Comparison of ENCODE assay signal across 8 cellular contexts in the genomic region with DNA sequence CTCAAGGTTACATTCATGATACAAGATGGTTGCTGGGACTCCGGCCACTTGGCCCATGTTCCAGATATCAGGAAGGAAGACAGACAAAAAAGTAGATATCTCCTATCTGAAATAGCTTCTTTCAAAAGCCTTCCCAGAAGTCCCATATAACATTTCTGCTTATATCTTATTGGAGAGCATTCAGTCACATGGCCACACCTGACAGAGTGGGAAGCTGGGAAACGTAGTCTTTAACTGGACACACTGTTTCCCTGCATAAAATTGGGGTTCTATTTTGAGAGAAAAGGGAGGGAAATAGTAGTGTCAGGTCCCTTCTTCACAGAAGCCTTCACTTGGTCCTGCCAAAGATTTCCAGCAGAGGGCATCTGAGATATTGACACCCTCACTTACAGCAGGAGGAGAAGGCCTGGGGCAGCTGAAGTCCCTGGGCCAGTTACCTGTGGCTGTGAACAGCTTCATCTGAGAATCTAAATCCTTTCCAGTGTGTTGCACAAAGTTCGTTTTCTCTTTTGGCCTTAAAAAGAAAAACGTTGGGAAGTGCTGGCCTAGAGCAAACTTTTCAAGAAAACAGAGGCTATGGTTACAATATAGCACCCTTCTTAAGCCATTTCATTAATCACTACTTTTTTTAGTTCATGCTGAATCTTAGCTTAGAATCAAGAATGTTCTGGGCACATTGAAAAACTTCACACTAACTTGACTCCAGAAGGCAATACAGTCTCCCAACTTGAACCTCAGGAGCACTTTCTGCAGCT. TPM values are rescaled to one million over a fixed set of nuclear protein-coding genes. Genes with fewer than 3 reads are reported as not detected.
DNase-seq lines count a peak whose midpoint lies in the region; ATAC-seq and TF ChIP-seq lines count a peak whose summit lies in the region.

No MANE protein-coding gene starts in this region.

- no peak overlapping the region for H3K56ac ChIP-seq in IMR-90 (ENCODE audit: extremely low read depth, insufficient read depth, low read length)

- no peak overlapping the region for H2AFZ ChIP-seq in IMR-90 (replicated peaks; ENCODE audit: low read length, poor library complexity)

- no peaks in the 10 kb centered on the region for H3K79me1 ChIP-seq in IMR-90 (ENCODE audit: low read depth in 1 of 2, low read length in 2 of 2)

- no peak overlapping the region for H3K4me3 Mint-ChIP-seq in naive thymus-derived CD4-positive, alpha-beta T cell

- POLR2A ChIA-PET in IMR-90 (lab: Charles Lee; ENCODE audit: unreplicated experiment), result interaction anchor here (1.2 kb wide), 1 partner anchor 207 kb away, joined by 5 read pairs; no protein-coding TSS in a partner anchor
- POLR2A ChIA-PET in naive thymus-derived CD4-positive, alpha-beta T cell (lab: Charles Lee), result interaction anchor here (0.6 to 2.9 kb wide), 12 partner anchors 14 to 275 kb away, joined by 3 to 11 read pairs (median 4); no protein-coding TSS in a partner anchor

- no peak overlapping the region for H2AK9ac ChIP-seq in IMR-90 (replicated peaks; ENCODE audit: low read depth, low read length, poor library complexity)

- peak overlapping the region; percentile 43; the same call in 1 of the 2 replicates for H2BK120ac ChIP-seq in IMR-90 (ENCODE audit: low read depth, low read length)

- H3K14ac ChIP-seq in IMR-90 (replicated peaks; ENCODE audit: low read depth, low read length), result no peak overlapping the region

- H2BK15ac ChIP-seq in IMR-90 (ENCODE audit: low read depth, low read length), result no peak overlapping the region

- CTCF ChIA-PET in IMR-90 (lab: Yijun Ruan, JAX), result interaction anchor here (0.6 to 3.4 kb wide), 16 partner anchors 8 to 427 kb away, joined by 3 to 27 read pairs (median 4); no protein-coding TSS in a partner anchor
- CTCF ChIA-PET in naive thymus-derived CD4-positive, alpha-beta T cell (lab: Charles Lee), result interaction anchor here (0.6 to 6.9 kb wide), 29 partner anchors 8 to 1026 kb away, joined by 3 to 137 read pairs (median 4); partner anchors contain the start of gene IL7R

- H3K27me3 ChIP-seq in IMR-90 (ENCODE audit: control insufficient read depth, insufficient read depth, low read length), result no peaks in the 10 kb centered on the region
- no peaks in the 10 kb centered on the region for H3K27me3 ChIP-seq in naive thymus-derived CD4-positive, alpha-beta T cell (ENCODE audit: control insufficient read depth in 2 of 2, insufficient read depth in 2 of 2, low read length in 2 of 2)
- no peaks in the 10 kb centered on the region for H3K27me3 ChIP-seq in transverse colon

- H2BK20ac ChIP-seq in IMR-90 (ENCODE audit: low read depth, low read length), result no peak overlapping the region

- H3K4me1 ChIP-seq in IMR-90 (ENCODE audit: control insufficient read depth, insufficient read depth, low read length), result peaks cover 2% of the 10 kb centered on the region; the same call in 1 of the 2 replicates
- peaks cover 0 to 6% of the 10 kb centered on the region in 2 donors for H3K4me1 ChIP-seq in naive thymus-derived CD4-positive, alpha-beta T cell (ENCODE audit: control insufficient read depth in 2 of 2, insufficient read depth in 2 of 2, low read length in 2 of 2)
- no peaks in the 10 kb centered on the region for H3K4me1 ChIP-seq in transverse colon

- peak; percentile 8 to 20 for DNase-seq in NCI-H2081 (lab: John Stamatoyannopoulos, UW)
- no peak for DNase-seq in NCI-H2081 treated with DMSO at 0.1 percent for 48 hours (lab: John Stamatoyannopoulos, UW)
- peak; percentile 57 for DNase-seq in IMR-90
- DNase-seq in cerebellar cortex (ENCODE audit: low spot score), result peak; percentile 28
- DNase-seq in naive thymus-derived CD4-positive, alpha-beta T cell, result peak; percentile 10 to 71 (median 64)
- peak; percentile 24 for DNase-seq in transverse colon

- peak; percentile 73 for TF ChIP-seq RAD21 in IMR-90 (IDR thresholded peaks at IDR 0.05; ENCODE audit: low read length)

- no peak for TF ChIP-seq POLR2A in IMR-90 (IDR thresholded peaks at IDR 0.05; ENCODE audit: low read depth, low read length)
- TF ChIP-seq POLR2A in transverse colon (IDR thresholded peaks at IDR 0.05), result no peak

- peak; percentile 92 for ATAC-seq in IMR-90 (ENCODE audit: low read depth)
- peak; percentile 82 for ATAC-seq in naive thymus-derived CD4-positive, alpha-beta T cell
- no peak for ATAC-seq in HG03457 (IDR thresholded peaks at IDR 0.05; ENCODE audit: unreplicated experiment)

- no peak overlapping the region for H3K27ac ChIP-seq in IMR-90 (ENCODE audit: insufficient read depth, low read length)
- no peak overlapping the region for H3K27ac ChIP-seq in naive thymus-derived CD4-positive, alpha-beta T cell (ENCODE audit: low read depth, low read length)
- H3K27ac ChIP-seq in transverse colon, result no peak overlapping the region

- peaks cover 0 to 18% (median 4%) of the 10 kb centered on the region in 5 donors for H3K36me3 Mint-ChIP-seq in naive thymus-derived CD4-positive, alpha-beta T cell

- H3K23ac ChIP-seq in IMR-90 (ENCODE audit: low read depth, low read length), result no peak overlapping the region

- peaks cover 0 to 16% (median 11%) of the 10 kb centered on the region in 7 donors for H3K4me1 Mint-ChIP-seq in naive thymus-derived CD4-positive, alpha-beta T cell

- peak overlapping the region; percentile 28; the same call in 1 of the 2 replicates for H4K5ac ChIP-seq in IMR-90 (ENCODE audit: low read depth, low read length)

- H3K4me2 ChIP-seq in IMR-90 (ENCODE audit: low read depth, low read length), result no peak overlapping the region

- no peak overlapping the region for H2BK5ac ChIP-seq in IMR-90 (ENCODE audit: low read depth, low read length, poor library complexity, severe bottlenecking)

- H4K8ac ChIP-seq in IMR-90 (ENCODE audit: low read depth in 2 of 2, low read length in 2 of 2), result peak overlapping the region in 1 of 2 experiments; percentile 33; a peak in 2 of 4 replicates

- H3K9me3 ChIP-seq in IMR-90 (ENCODE audit: control insufficient read depth, insufficient read depth, low read length), result no peaks in the 10 kb centered on the region
- no peaks in the 10 kb centered on the region for H3K9me3 ChIP-seq in naive thymus-derived CD4-positive, alpha-beta T cell (ENCODE audit: control insufficient read depth in 2 of 3, low read length in 3 of 3)
- no peaks in the 10 kb centered on the region for H3K9me3 ChIP-seq in transverse colon

- no peak overlapping the region for H4K91ac ChIP-seq in IMR-90 (ENCODE audit: insufficient read depth, low read depth, low read length)

- WGBS in IMR-90 (ENCODE audit: extremely low coverage in 2 of 2, insufficient read length in 1 of 2), 2 experiments, result no CpG with 5 or more reads among the region's 4 CpGs
- 42 to 46% methylated on average over 2 to 4 of the region's 4 CpGs for WGBS in transverse colon (ENCODE audit: low coverage in 1 of 2), 2 donors

- H3K18ac ChIP-seq in IMR-90 (ENCODE audit: low read depth, low read length), result peak overlapping the region; percentile 46; the same call in 1 of the 2 replicates

- intact Hi-C loops in IMR-90 (cut with micrococcal nuclease), result loop anchor here (1.0 to 5.0 kb wide), 3 partner anchors 206 to 564 kb away; partner anchors contain the start of gene IL7R
- intact Hi-C loops in naive thymus-derived CD4-positive, alpha-beta T cell (cut with micrococcal nuclease), result loop anchor here (1.0 to 5.0 kb wide), 11 partner anchors 22 to 564 kb away; partner anchors contain the start of gene SPEF2 (in 2 of the 2)
- intact Hi-C loops in transverse colon (cut with DNase I; ENCODE audit: low total_unique reads), result no loop called here

- H3K4me3 ChIP-seq in IMR-90 (ENCODE audit: insufficient read depth, low read depth, low read length), result no peak overlapping the region
- no peak overlapping the region for H3K4me3 ChIP-seq in WI38 (ENCODE audit: low read depth, low read length)
- no peak overlapping the region for H3K4me3 ChIP-seq in naive thymus-derived CD4-positive, alpha-beta T cell (ENCODE audit: low read length)
- no peak overlapping the region for H3K4me3 ChIP-seq in transverse colon

- no peak overlapping the region for H2AK5ac ChIP-seq in IMR-90 (ENCODE audit: low read depth, low read length)

- no peak overlapping the region for H3K9ac ChIP-seq in IMR-90 (ENCODE audit: low read depth, low read length)

- in situ Hi-C loops in IMR-90 (cut with MboI; ENCODE audit: low sequenced_read_pairs), result no loop called here
- in situ Hi-C loops in transverse colon (cut with MboI; ENCODE audit: low pct_ligation_motif_present in 1 of 4, low pct_unique_long_range_greater_than_20kb in 1 of 4, low sequenced_read_pairs in 3 of 4), result loop anchor here in 1 of 4 donors (25.0 kb wide), 1 partner anchor 261 kb away; no protein-coding TSS in a partner anchor

- H4K20me1 ChIP-seq in IMR-90 (ENCODE audit: insufficient read depth, low read length), result no peaks in the 10 kb centered on the region

- no peak overlapping the region for H3K4ac ChIP-seq in IMR-90 (ENCODE audit: low read depth, low read length)

- BruUV-seq in IMR-90 (replicated peaks; lab: Mats Ljungman, UMichigan), result no TSS peak

- H3K27me3 Mint-ChIP-seq in naive thymus-derived CD4-positive, alpha-beta T cell, result no peaks in the 10 kb centered on the region

- peak; percentile 63 for TF ChIP-seq CTCF in IMR-90 (conservative IDR thresholded peaks at IDR 0.05; ENCODE audit: low read depth, low read length)
- peak; percentile 64 for TF ChIP-seq CTCF in WI38 (IDR thresholded peaks at IDR 0.05; ENCODE audit: low read depth, low read length)
- TF ChIP-seq CTCF in transverse colon (IDR thresholded peaks at IDR 0.05), result peak in 4 of 5 experiments; percentile 21 to 41 (median 29)

- no peaks in the 10 kb centered on the region for H3K9me1 ChIP-seq in IMR-90 (ENCODE audit: insufficient read depth, low read length)

- no peaks in the 10 kb centered on the region for H3K36me3 ChIP-seq in IMR-90 (ENCODE audit: control insufficient read depth, insufficient read depth, low read length)
- H3K36me3 ChIP-seq in naive thymus-derived CD4-positive, alpha-beta T cell (ENCODE audit: control insufficient read depth in 2 of 3, insufficient read depth in 3 of 3, low read length in 3 of 3), result no peaks in the 10 kb centered on the region
- H3K36me3 ChIP-seq in transverse colon, result no peaks in the 10 kb centered on the region

- TF ChIP-seq EP300 in transverse colon (IDR thresholded peaks at IDR 0.05; ENCODE audit: low read depth), result no peak

- peak overlapping the region in 5 of 9 donors; percentile 2 to 74 (median 42) for H3K27ac Mint-ChIP-seq in naive thymus-derived CD4-positive, alpha-beta T cell

- dilution Hi-C loops in IMR-90 (cut with HindIII; ENCODE audit: low sequenced_read_pairs, unreplicated experiment), result no loop called here

- H3K9me3 Mint-ChIP-seq in naive thymus-derived CD4-positive, alpha-beta T cell, result no peaks in the 10 kb centered on the region

TF ChIP-seq in IMR-90, 13 proteins besides CTCF, POLR2A, EP300 and RAD21 (continues in another document):
- TF ChIP-seq CEBPB (IDR thresholded peaks at IDR 0.05; ENCODE audit: low read depth, low read length), result no peak

RNA-seq across cellular contexts. Expression of gene SPEF2, which starts 33.5 kb away (rescaled TPM):
- 2.3 and 2.5 TPM in 2 replicates for total RNA-seq in IMR-90 (2012; rRNA removed)
- polyA plus RNA-seq in IMR-90 (2012; rRNA removed), result 1.2 and 1.7 TPM in 2 replicates
- 0.66 and 0.84 TPM in 2 replicates for polyA plus RNA-seq in IMR-90 (2012; cell fraction: cytosol; rRNA removed)
- polyA plus RNA-seq in IMR-90 (2012; cell fraction: nucleus; rRNA removed; ENCODE audit: low replicate concordance), result 1.2 and 7.2 TPM in 2 replicates
- total RNA-seq in naive thymus-derived CD4-positive, alpha-beta T cell, result 10 to 100 TPM in 2 of 5 experiments, 1 to 10 TPM in 3; 7.1 to 13.5 (median 9.9) TPM
- polyA plus RNA-seq in naive thymus-derived CD4-positive, alpha-beta T cell, result 1 to 10 TPM; 5.5 to 7.3 TPM
- total RNA-seq in transverse colon, result 1 to 10 TPM in 3 of 4 donors, not detected in 1; 2.4 to 9.4 (median 5.1) TPM
